In the genomic region with DNA sequence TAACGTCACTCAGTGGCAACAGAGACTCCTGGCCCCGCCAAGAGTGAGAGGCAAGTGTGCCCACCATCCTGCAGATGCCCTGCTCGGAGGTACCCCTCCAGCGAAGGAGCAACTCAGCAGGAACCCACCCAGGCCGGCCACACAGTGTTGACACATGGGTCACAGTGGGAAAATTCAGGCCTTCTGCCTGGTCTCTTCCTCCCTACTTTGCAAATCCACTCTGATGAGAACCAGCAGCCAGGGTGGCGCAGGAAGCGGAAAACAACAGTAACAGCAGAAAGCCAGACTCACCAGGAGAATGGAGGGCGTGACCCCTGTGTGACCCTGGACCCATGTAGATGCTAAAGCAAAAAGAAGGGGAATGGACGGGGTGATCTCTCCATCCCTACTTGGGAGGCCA, we compare ENCODE assay signal across 14 cellular contexts. TPM values are rescaled to one million over a fixed set of nuclear protein-coding genes. Genes with fewer than 3 reads are reported as not detected.
DNase-seq lines count a peak whose midpoint lies in the region; ATAC-seq and TF ChIP-seq lines count a peak whose summit lies in the region.
"Had no signal": no experiment of that assay in that cellular context is flagged by ENCODE, and none has a peak within 500 bp of the region (broad histone marks: within the 10 kb centered on the region; RNA-seq: fewer than 3 reads in every experiment).

No MANE protein-coding gene starts in this region.

- H3K36me3 ChIP-seq in upper lobe of right lung = peaks cover 24% of the 10 kb centered on the region

- H3K27ac ChIP-seq in upper lobe of right lung = no peak overlapping the region
- H3K27ac ChIP-seq: A549 had no signal

- H3K9me3 Mint-ChIP-seq in WTC11 (no peaks in the 10 kb centered on the region), glutamatergic neuron (ENCODE audit: unreplicated experiment) (peaks cover 14% of the 10 kb centered on the region)
- H3K9me3 Mint-ChIP-seq: GM23338 had no signal

- H3K9me3 ChIP-seq in upper lobe of right lung = no peaks in the 10 kb centered on the region
- H3K9me3 ChIP-seq: Caco-2 had no signal

- H3K4me3 ChIP-seq in upper lobe of right lung = no peak overlapping the region
- H3K4me3 ChIP-seq: A549, GM23338 had no signal

- DNase-seq in WTC11 (ENCODE audit: low spot score) (no peak), glutamatergic neuron (no peak), posterior vena cava (ENCODE audit: low spot score) (peak; percentile 68), upper lobe of right lung (peak; percentile 25), 8988T (no peak), KBM-7 (no peak)
- DNase-seq: AML-193; CD4-positive, alpha-beta T cell; HFFc6 had no signal

- H3K4me3 Mint-ChIP-seq in WTC11 (no peak overlapping the region), glutamatergic neuron (ENCODE audit: unreplicated experiment) (no peak overlapping the region)
- H3K4me3 Mint-ChIP-seq: CD4-positive, alpha-beta T cell; GM23338; HFFc6 had no signal

- POLR2A ChIA-PET in WTC11 (lab: Charles Lee) = no interaction called here

- H3K4me1 ChIP-seq in upper lobe of right lung = peaks cover 17% of the 10 kb centered on the region
- H3K4me1 ChIP-seq: Caco-2 had no signal

- H3K36me3 Mint-ChIP-seq in WTC11 = peaks cover 59% of the 10 kb centered on the region
- peaks cover 15% of the 10 kb centered on the region for H3K36me3 Mint-ChIP-seq in glutamatergic neuron (ENCODE audit: unreplicated experiment)

- TF ChIP-seq CTCF in WTC11 (IDR thresholded peaks at IDR 0.05) (no peak), glutamatergic neuron (IDR thresholded peaks at IDR 0.05; ENCODE audit: partially characterized antibody, unreplicated experiment) (no peak), upper lobe of right lung (IDR thresholded peaks at IDR 0.05) (no peak)

- CTCF ChIA-PET in WTC11 (lab: Charles Lee) = interaction anchor here (0.9 kb wide), 1 partner anchor 54 kb away, joined by 3 read pairs; a partner anchor contains a TSS

- H3K27me3 Mint-ChIP-seq in WTC11 (ENCODE audit: low read depth) (no peaks in the 10 kb centered on the region), glutamatergic neuron (ENCODE audit: unreplicated experiment) (peaks cover 6% of the 10 kb centered on the region)
- H3K27me3 Mint-ChIP-seq: CD4-positive, alpha-beta T cell had no signal

- intact Hi-C loops in posterior vena cava (cut with DNase I) = no loop called here
- intact Hi-C loops in upper lobe of right lung (cut with DNase I) = no loop called here

- in situ Hi-C loops in KBM-7 (cut with MboI; ENCODE audit: low pct_unique_long_range_greater_than_20kb, low sequenced_read_pairs) = no loop called here

- H3K27ac Mint-ChIP-seq in WTC11 = peak overlapping the region; percentile 84
- H3K27ac Mint-ChIP-seq in glutamatergic neuron (ENCODE audit: unreplicated experiment) = peak overlapping the region; percentile 41
- H3K27ac Mint-ChIP-seq: CD4-positive, alpha-beta T cell had no signal

- ATAC-seq in WTC11 (no peak), upper lobe of right lung (no peak), HG02938 (IDR thresholded peaks at IDR 0.05; ENCODE audit: unreplicated experiment) (no peak)
- ATAC-seq: A549, GM23338, HCT116 had no signal

- no peaks in the 10 kb centered on the region for H3K27me3 ChIP-seq in upper lobe of right lung

- H3K4me1 Mint-ChIP-seq in WTC11 (peaks cover 71% of the 10 kb centered on the region), glutamatergic neuron (ENCODE audit: low read depth, unreplicated experiment) (peaks cover 57% of the 10 kb centered on the region)

TF ChIP-seq in WTC11, 78 proteins besides CTCF, POLR2A, EP300 and RAD21:
- TF ChIP-seq NR3C1 (CRISPR knock-in tag; conservative IDR thresholded peaks at IDR 0.05; ENCODE audit: low read depth) (no peak), ZNF121 (CRISPR knock-in tag; IDR thresholded peaks at IDR 0.05) (no peak), ZNF263 (CRISPR knock-in tag; IDR thresholded peaks at IDR 0.05; ENCODE audit: low read depth) (no peak), ZNF317 (CRISPR knock-in tag; IDR thresholded peaks at IDR 0.05; ENCODE audit: borderline replicate concordance, low read depth) (no peak), NFYB (CRISPR knock-in tag; conservative IDR thresholded peaks at IDR 0.05; ENCODE audit: low read depth) (no peak), KAT7 (CRISPR knock-in tag; IDR thresholded peaks at IDR 0.05; ENCODE audit: borderline replicate concordance) (no peak), ETV6 (CRISPR knock-in tag; IDR thresholded peaks at IDR 0.05) (no peak), CREM (CRISPR knock-in tag; IDR thresholded peaks at IDR 0.05) (no peak), OVOL2 (CRISPR knock-in tag; IDR thresholded peaks at IDR 0.05; ENCODE audit: borderline replicate concordance) (no peak)
- TF ChIP-seq, protein P1, sequence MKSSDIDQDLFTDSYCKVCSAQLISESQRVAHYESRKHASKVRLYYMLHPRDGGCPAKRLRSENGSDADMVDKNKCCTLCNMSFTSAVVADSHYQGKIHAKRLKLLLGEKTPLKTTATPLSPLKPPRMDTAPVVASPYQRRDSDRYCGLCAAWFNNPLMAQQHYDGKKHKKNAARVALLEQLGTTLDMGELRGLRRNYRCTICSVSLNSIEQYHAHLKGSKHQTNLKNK (CRISPR knock-in tag; IDR thresholded peaks at IDR 0.05) = no peak
TF ChIP-seq in WTC11: peak in this region for 0.

RNA-seq across cellular contexts. Expression of a gene that starts 53.8 kb away (rescaled TPM):
- total RNA-seq in WTC11 (2021) (175 to 191 TPM (median 181 TPM) in 3 replicates), glutamatergic neuron (ENCODE audit: unreplicated experiment) (174 TPM), posterior vena cava (10 to 100 TPM; 44.4 to 47.3 TPM), upper lobe of right lung (66.7 TPM)

Comparison
In these comparisons a context has a peak if more than half of its experiments do, and no peak if none do; other contexts are left out.
1. DNase-seq: peak in posterior vena cava (single experiment) and upper lobe of right lung (single experiment); none in WTC11 (single experiment), glutamatergic neuron (single experiment), 8988T (single experiment) and KBM-7 (single experiment).